In genomic region chr15:44593042-44593736, GRCh38 we compare ENCODE assay signal across 7 cellular contexts. TPM values are rescaled to one million over a fixed set of nuclear protein-coding genes. Genes with fewer than 3 reads are reported as not detected.
A peak's percentile ranks its signal among the peaks of the same experiment; 100 is the strongest.
DNase-seq lines count a peak whose midpoint lies in the region; ATAC-seq, FAIRE-seq and TF ChIP-seq lines count a peak whose summit lies in the region.

No MANE protein-coding gene starts in this region.

- POLR2A ChIA-PET in naive thymus-derived CD4-positive, alpha-beta T cell (lab: Charles Lee): interaction anchor here (0.6 to 1.9 kb wide), 5 partner anchors 36 to 188 kb away, joined by 3 to 5 read pairs (median 3); partner anchors contain the start of gene SPG11

- peak; percentile 83 for ATAC-seq in naive thymus-derived CD4-positive, alpha-beta T cell
- ATAC-seq in GM18867 (IDR thresholded peaks at IDR 0.05; ENCODE audit: unreplicated experiment) (no peak), HG03108 (IDR thresholded peaks at IDR 0.05; ENCODE audit: unreplicated experiment) (no peak)

- peak; percentile 63 for TF ChIP-seq CTCF in astrocyte of the spinal cord (IDR thresholded peaks at IDR 0.05; ENCODE audit: low read depth, low read length)

- in situ Hi-C loops in astrocyte of the spinal cord (cut with HindIII; ENCODE audit: low sequenced_read_pairs): no loop called here

- H3K27me3 Mint-ChIP-seq in naive thymus-derived CD4-positive, alpha-beta T cell: no peaks in the 10 kb centered on the region

- H3K4me1 Mint-ChIP-seq in naive thymus-derived CD4-positive, alpha-beta T cell: peaks cover 3 to 19% (median 12%) of the 10 kb centered on the region in 7 donors

- no peaks in the 10 kb centered on the region for H3K9me3 Mint-ChIP-seq in naive thymus-derived CD4-positive, alpha-beta T cell

- H3K27ac ChIP-seq in naive thymus-derived CD4-positive, alpha-beta T cell (ENCODE audit: low read depth, low read length): no peak overlapping the region

- H3K36me3 ChIP-seq in naive thymus-derived CD4-positive, alpha-beta T cell (ENCODE audit: control insufficient read depth in 2 of 3, insufficient read depth in 3 of 3, low read length in 3 of 3): peaks cover 5 to 80% (median 11%) of the 10 kb centered on the region in 3 experiments

- H3K36me3 Mint-ChIP-seq in naive thymus-derived CD4-positive, alpha-beta T cell: peaks cover under 1 to 37% (median 31%) of the 10 kb centered on the region in 5 donors

- no peak for FAIRE-seq in RCC 7860 (lab: Jason Lieb, UNC)

- H3K4me1 ChIP-seq in naive thymus-derived CD4-positive, alpha-beta T cell (ENCODE audit: control insufficient read depth in 2 of 2, insufficient read depth in 2 of 2, low read length in 2 of 2): peaks cover 0 to 1% of the 10 kb centered on the region in 2 donors

- H3K9me3 ChIP-seq in naive thymus-derived CD4-positive, alpha-beta T cell (ENCODE audit: control insufficient read depth in 2 of 3, low read length in 3 of 3): no peaks in the 10 kb centered on the region

- H3K27me3 ChIP-seq in naive thymus-derived CD4-positive, alpha-beta T cell (ENCODE audit: control insufficient read depth in 2 of 2, insufficient read depth in 2 of 2, low read length in 2 of 2): no peaks in the 10 kb centered on the region

- CTCF ChIA-PET in naive thymus-derived CD4-positive, alpha-beta T cell (lab: Charles Lee): interaction anchor here (0.6 to 3.0 kb wide), 11 partner anchors 14 to 687 kb away, joined by 3 to 17 read pairs (median 5); partner anchors contain the start of gene TRIM69

- DNase-seq in ELR (ENCODE audit: low read depth) (peak; percentile 55), M059J (ENCODE audit: low read depth) (peak; percentile 21), astrocyte of the spinal cord (ENCODE audit: low read depth, low spot score) (peak; percentile 28), RCC 7860 (ENCODE audit: low spot score) (no peak)
- DNase-seq in naive thymus-derived CD4-positive, alpha-beta T cell: peak in 7 of 9 donors; percentile 19 to 63 (median 57)

- intact Hi-C loops in naive thymus-derived CD4-positive, alpha-beta T cell (cut with micrococcal nuclease): loop anchor here (1.0 to 10.0 kb wide), 7 partner anchors 70 to 444 kb away; partner anchors contain the start of genes SPG11 (in 1 of the 2) and TRIM69 (in 1 of the 2)

- no peak overlapping the region for H3K4me3 ChIP-seq in astrocyte of the spinal cord (ENCODE audit: low read depth, low read length)
- no peak overlapping the region for H3K4me3 ChIP-seq in naive thymus-derived CD4-positive, alpha-beta T cell (ENCODE audit: low read length)

- H3K4me3 Mint-ChIP-seq in naive thymus-derived CD4-positive, alpha-beta T cell: no peak overlapping the region

- H3K27ac Mint-ChIP-seq in naive thymus-derived CD4-positive, alpha-beta T cell: peak overlapping the region in 8 of 9 donors; percentile 19 to 92 (median 52)

RNA-seq across cellular contexts. Expression of gene EIF3J, which starts 56.2 kb away (rescaled TPM):
- total RNA-seq in M059J (2014; rRNA removed; shearing (Covaris generic)): 26.9 and 49.2 TPM in 2 replicates
- total RNA-seq in naive thymus-derived CD4-positive, alpha-beta T cell: 10 to 100 TPM; 52.9 to 83.4 (median 66.5) TPM
- 10 to 100 TPM; 19.3 to 22.7 TPM for polyA plus RNA-seq in naive thymus-derived CD4-positive, alpha-beta T cell
